10 cellular contexts compared by ENCODE assay signal in the genomic region with DNA sequence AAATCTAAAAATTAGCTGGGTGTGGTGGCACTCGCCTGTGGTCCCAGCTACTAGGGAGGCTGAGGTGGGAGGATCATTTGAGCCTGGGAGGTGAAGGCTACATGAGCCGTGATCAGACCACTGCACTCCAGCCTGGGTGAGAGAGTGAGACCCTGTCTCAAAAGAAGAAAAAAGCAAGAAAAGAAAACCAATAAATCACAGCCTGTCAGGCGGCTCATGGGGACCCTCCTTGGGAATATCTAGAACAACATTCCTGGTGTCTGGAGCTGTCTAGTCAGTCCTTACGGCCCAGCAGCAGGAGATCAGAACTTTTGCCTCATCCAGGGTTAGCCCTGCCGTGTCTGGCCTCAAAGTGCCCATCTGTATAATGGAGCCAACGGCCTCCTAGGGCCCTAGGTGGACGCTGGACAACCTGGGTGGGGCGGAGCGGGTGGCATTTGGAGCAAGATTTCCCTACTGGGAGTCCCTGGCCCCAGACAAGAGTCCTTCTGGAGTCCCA. TPM values are rescaled to one million over a fixed set of nuclear protein-coding genes. Genes with fewer than 3 reads are reported as not detected.
A peak's percentile ranks its signal among the peaks of the same experiment; 100 is the strongest.
DNase-seq lines count a peak whose midpoint lies in the region; ATAC-seq, FAIRE-seq and TF ChIP-seq lines count a peak whose summit lies in the region.
"Had no signal": no experiment of that assay in that cellular context is flagged by ENCODE, and none has a peak within 500 bp of the region (broad histone marks: within the 10 kb centered on the region; RNA-seq: fewer than 3 reads in every experiment).

No MANE protein-coding gene starts in this region.

- H3K27ac ChIP-seq in RWPE2 (ENCODE audit: poor library complexity, severe bottlenecking), result peak overlapping the region; percentile 97
- peak overlapping the region; percentile 86 to 99 (median 98) for H3K27ac ChIP-seq in gastroesophageal sphincter
- H3K27ac ChIP-seq in gastrocnemius medialis, result peak overlapping the region; percentile 94 to 99 (median 98)
- no peak overlapping the region for H3K27ac ChIP-seq in OCI-LY7 (ENCODE audit: low read depth, low read length, poor library complexity, severe bottlenecking)

- 88 to 97% methylated on average over 3 to 4 of the region's 9 CpGs for WGBS in gastroesophageal sphincter (ENCODE audit: low coverage in 1 of 2), 2 donors

- H3K4me3 ChIP-seq in RWPE2 (ENCODE audit: severe bottlenecking) (no peak overlapping the region), gastroesophageal sphincter (peak overlapping the region in 1 of 2 donors; percentile 78), gastrocnemius medialis (peak overlapping the region in 2 of 4 donors; percentile 65 to 66), OCI-LY7 (ENCODE audit: low read depth, low read length, poor library complexity, severe bottlenecking) (no peak overlapping the region)

- H2AFZ ChIP-seq in OCI-LY7 (ENCODE audit: low read length), result no peak overlapping the region

- intact Hi-C loops in gastrocnemius medialis (cut with DNase I; ENCODE audit: low total_unique reads) (no loop called here), OCI-LY7 (cut with micrococcal nuclease; ENCODE audit: unreplicated experiment) (no loop called here)

- CTCF ChIA-PET in OCI-LY7 (lab: Charles Lee; ENCODE audit: unreplicated experiment), result no interaction called here

- DNase-seq in D341Med (ENCODE audit: low spot score) (peak; percentile 20), RWPE2 (ENCODE audit: low spot score) (no peak), gastrocnemius medialis (no peak), OCI-LY7 (ENCODE audit: low spot score) (no peak), GM12892 (ENCODE audit: insufficient read length) (no peak)
- DNase-seq: activated CD8-positive, alpha-beta memory T cell treated with anti-CD3 and anti-CD28 coated beads, Interleukin-2, amount 50 U/mL, for 4 hours had no signal

- H3K9me3 ChIP-seq in RWPE2 (ENCODE audit: severe bottlenecking) (no peaks in the 10 kb centered on the region), gastroesophageal sphincter (no peaks in the 10 kb centered on the region), gastrocnemius medialis (no peaks in the 10 kb centered on the region), OCI-LY7 (ENCODE audit: low read length) (no peaks in the 10 kb centered on the region)

- H3K79me2 ChIP-seq in OCI-LY7 (ENCODE audit: insufficient read depth, low read depth, low read length), result no peaks in the 10 kb centered on the region

- H3K36me3 ChIP-seq in RWPE2 (ENCODE audit: low read depth), result no peaks in the 10 kb centered on the region
- no peaks in the 10 kb centered on the region for H3K36me3 ChIP-seq in gastroesophageal sphincter
- no peaks in the 10 kb centered on the region for H3K36me3 ChIP-seq in gastrocnemius medialis
- no peaks in the 10 kb centered on the region for H3K36me3 ChIP-seq in OCI-LY7 (ENCODE audit: insufficient read depth, low read length)

- no peak for TF ChIP-seq CTCF in RWPE2 (IDR thresholded peaks at IDR 0.05; ENCODE audit: poor library complexity, severe bottlenecking)
- TF ChIP-seq CTCF in gastroesophageal sphincter (IDR thresholded peaks at IDR 0.05), result no peak
- no peak for TF ChIP-seq CTCF in gastrocnemius medialis (IDR thresholded peaks at IDR 0.05 in 4 of 5, conservative IDR thresholded peaks at IDR 0.05 in 1 of 5)
- TF ChIP-seq CTCF in OCI-LY7 (conservative IDR thresholded peaks at IDR 0.05; ENCODE audit: low read length), result no peak

- TF ChIP-seq EP300 in gastroesophageal sphincter (IDR thresholded peaks at IDR 0.05), result no peak

- H3K4me1 ChIP-seq in RWPE2 (ENCODE audit: insufficient read depth, poor library complexity, severe bottlenecking) (peaks cover 35% of the 10 kb centered on the region), gastroesophageal sphincter (peaks cover 0 to 68% (median 25%) of the 10 kb centered on the region in 3 donors), gastrocnemius medialis (peaks cover 28 to 31% of the 10 kb centered on the region in 2 donors), OCI-LY7 (ENCODE audit: insufficient read depth, low read length, poor library complexity, severe bottlenecking) (peaks cover 47% of the 10 kb centered on the region)

- ATAC-seq in RWPE2 (ENCODE audit: low read depth) (no peak), gastroesophageal sphincter (no peak), gastrocnemius medialis (no peak), GM21737 (IDR thresholded peaks at IDR 0.05; ENCODE audit: unreplicated experiment) (no peak), GM18520 (IDR thresholded peaks at IDR 0.05; ENCODE audit: unreplicated experiment) (no peak)

- no peaks in the 10 kb centered on the region for H3K9me2 ChIP-seq in OCI-LY7 (ENCODE audit: insufficient read depth, low read length)

- no TSS peak for BruUV-seq in OCI-LY7 (replicated peaks; lab: Mats Ljungman, UMichigan)

- H3K27me3 ChIP-seq in RWPE2 (ENCODE audit: insufficient read depth, poor library complexity, severe bottlenecking) (no peaks in the 10 kb centered on the region), gastroesophageal sphincter (no peaks in the 10 kb centered on the region), gastrocnemius medialis (no peaks in the 10 kb centered on the region)

- POLR2A ChIA-PET in OCI-LY7 (lab: Charles Lee), result no interaction called here

- H4K20me1 ChIP-seq in OCI-LY7 (ENCODE audit: insufficient read depth, low read length), result no peaks in the 10 kb centered on the region

- in situ Hi-C loops in gastrocnemius medialis (cut with MboI; ENCODE audit: low sequenced_read_pairs in 4 of 4), result no loop called here

- no peak for TF ChIP-seq POLR2A in gastroesophageal sphincter (IDR thresholded peaks at IDR 0.05)
- no peak for TF ChIP-seq POLR2A in gastrocnemius medialis (IDR thresholded peaks at IDR 0.05)
- no peak for TF ChIP-seq POLR2A in GM12892 (IDR thresholded peaks at IDR 0.05; ENCODE audit: low read depth, low read length)

- no peak overlapping the region for H3K4me2 ChIP-seq in OCI-LY7 (ENCODE audit: low read length)

- no peak for FAIRE-seq in GM12892 (lab: Jason Lieb, UNC)
- FAIRE-seq: G401.6 had no signal

RNA-seq across cellular contexts. Expression of a gene that starts 23.9 kb away (rescaled TPM):
- total RNA-seq in gastroesophageal sphincter (over 10,000 TPM in 1 of 4 donors, 1,000 to 10,000 TPM in 3; 4,936 to 13,281 (median 6,781) TPM), gastrocnemius medialis (100 to 1,000 TPM; 174 to 628 (median 303) TPM), OCI-LY7 (2022) (3,189 and 3,571 TPM in 2 replicates)
- total RNA-seq in OCI-LY7 (2014; rRNA removed; shearing (Covaris generic)), result 1,491 and 1,906 TPM in 2 replicates
- 10,904 TPM for polyA plus RNA-seq in GM12892 (2012; ENCODE audit: missing spikeins)

RNA-seq across cellular contexts. Expression of a gene that starts 38.3 kb away (rescaled TPM):
- 10 to 100 TPM in 3 of 4 donors, 1 to 10 TPM in 1; 6.5 to 32.0 (median 26.3) TPM for total RNA-seq in gastroesophageal sphincter
- 1 to 10 TPM; 1.6 to 4.7 (median 2.9) TPM for total RNA-seq in gastrocnemius medialis
- 0.10 TPM in 1 of 2 replicates, not detected in the other for total RNA-seq in OCI-LY7 (2014; rRNA removed; shearing (Covaris generic))
- 0.19 TPM in 1 of 2 replicates, not detected in the other for total RNA-seq in OCI-LY7 (2022)
- 71.1 TPM for polyA plus RNA-seq in GM12892 (2012; ENCODE audit: missing spikeins)

RNA-seq across cellular contexts. Expression of a gene that starts 40.7 kb away (rescaled TPM):
- total RNA-seq in gastroesophageal sphincter (10 to 100 TPM in 1 of 4 donors, 1 to 10 TPM in 3; 5.8 to 11.8 (median 8.2) TPM), gastrocnemius medialis (10 to 100 TPM in 2 of 4 donors, 1 to 10 TPM in 2; 6.9 to 11.4 (median 10.6) TPM), OCI-LY7 (2022) (25.5 and 28.7 TPM in 2 replicates)
- total RNA-seq in OCI-LY7 (2014; rRNA removed; shearing (Covaris generic)), result 8.0 and 9.4 TPM in 2 replicates
- polyA plus RNA-seq in GM12892 (2012; ENCODE audit: missing spikeins), result 1.9 TPM
